11 cellular contexts compared by ENCODE assay signal in the genomic region with DNA sequence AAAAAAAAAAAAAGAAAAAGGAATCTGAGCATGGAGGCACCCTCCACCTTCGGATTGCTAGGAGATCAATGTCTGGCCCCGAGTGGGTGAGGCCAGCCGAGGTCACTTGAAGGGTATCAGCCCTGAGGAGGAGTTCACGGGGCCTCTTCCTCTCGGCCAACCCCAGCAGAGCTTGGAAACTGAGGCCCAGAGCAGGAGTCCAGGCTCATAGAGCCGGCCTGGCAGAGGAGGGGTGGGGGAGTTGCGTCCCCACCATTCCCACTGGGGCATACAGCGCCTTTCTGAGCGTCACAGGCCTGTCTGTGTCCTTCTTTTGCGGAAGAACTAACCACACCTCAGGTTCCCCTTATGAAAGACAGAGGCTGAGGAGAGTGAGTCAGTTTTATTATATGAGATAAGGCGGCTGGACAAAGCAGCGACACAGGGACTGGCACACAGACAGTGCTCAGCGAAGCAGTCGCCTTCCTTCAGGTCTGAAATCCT. TPM values are rescaled to one million over a fixed set of nuclear protein-coding genes. Genes with fewer than 3 reads are reported as not detected.
DNase-seq lines count a peak whose midpoint lies in the region; ATAC-seq and TF ChIP-seq lines count a peak whose summit lies in the region.
"Had no signal": no experiment of that assay in that cellular context is flagged by ENCODE, and none has a peak within 500 bp of the region (broad histone marks: within the 10 kb centered on the region; RNA-seq: fewer than 3 reads in every experiment).

No MANE protein-coding gene starts in this region.

- peak overlapping the region; percentile 99 for H3K27ac Mint-ChIP-seq in type B pancreatic cell
- no peak overlapping the region for H3K27ac Mint-ChIP-seq in activated CD4-positive, alpha-beta T cell treated with anti-CD3 and anti-CD28 coated beads, Interleukin-2, amount 10 ng/mL, durations not matched to agents 24 days and 14 days
- H3K27ac Mint-ChIP-seq: activated CD8-positive, alpha-beta T cell treated with anti-CD3 and anti-CD28 coated beads, Interleukin-2, amount 10 ng/mL, durations not matched to agents 7 days and 5 days had no signal

- peaks cover 30% of the 10 kb centered on the region for H3K4me1 Mint-ChIP-seq in type B pancreatic cell (ENCODE audit: unreplicated experiment)
- H3K4me1 Mint-ChIP-seq in activated CD4-positive, alpha-beta T cell treated with anti-CD3 and anti-CD28 coated beads, Interleukin-2, amount 10 ng/mL, durations not matched to agents 24 days and 14 days: peaks cover 6% of the 10 kb centered on the region

- no peaks in the 10 kb centered on the region for H3K9me3 Mint-ChIP-seq in type B pancreatic cell
- no peaks in the 10 kb centered on the region for H3K9me3 Mint-ChIP-seq in activated CD4-positive, alpha-beta T cell treated with anti-CD3 and anti-CD28 coated beads, Interleukin-2, amount 10 ng/mL, durations not matched to agents 24 days and 14 days

- no peaks in the 10 kb centered on the region for H3K27me3 Mint-ChIP-seq in type B pancreatic cell
- H3K27me3 Mint-ChIP-seq in activated CD4-positive, alpha-beta T cell treated with anti-CD3 and anti-CD28 coated beads, Interleukin-2, amount 10 ng/mL, durations not matched to agents 24 days and 14 days: peaks cover 22% of the 10 kb centered on the region

- peak; percentile 93 for DNase-seq in LoVo (ENCODE audit: low spot score)
- peak; percentile 80 for DNase-seq in amniotic epithelial cell (ENCODE audit: low read depth)
- peak; percentile 62 to 68 for DNase-seq in left colon
- DNase-seq in type B pancreatic cell (ENCODE audit: extremely low spot score, unreplicated experiment): no peak
- no peak for DNase-seq in NCI-H524 (lab: John Stamatoyannopoulos, UW)
- no peak for DNase-seq in NCI-H69 (lab: John Stamatoyannopoulos, UW)
- no peak for DNase-seq in activated CD4-positive, alpha-beta T cell treated with anti-CD3 and anti-CD28 coated beads, Interleukin-2, amount 10 ng/mL, durations not matched to agents 24 days and 14 days
- DNase-seq: activated CD8-positive, alpha-beta T cell treated with anti-CD3 and anti-CD28 coated beads, Interleukin-2, amount 10 ng/mL, durations not matched to agents 7 days and 5 days; effector CD4-positive, alpha-beta T cell; NCI-H146 had no signal

- H3K4me3 Mint-ChIP-seq in type B pancreatic cell: no peak overlapping the region
- H3K4me3 Mint-ChIP-seq in activated CD4-positive, alpha-beta T cell treated with anti-CD3 and anti-CD28 coated beads, Interleukin-2, amount 10 ng/mL, durations not matched to agents 24 days and 14 days: no peak overlapping the region
- H3K4me3 Mint-ChIP-seq: activated CD8-positive, alpha-beta T cell treated with anti-CD3 and anti-CD28 coated beads, Interleukin-2, amount 10 ng/mL, durations not matched to agents 7 days and 5 days had no signal

- intact Hi-C loops in left colon (cut with DNase I, micrococcal nuclease): no loop called here
- intact Hi-C loops in activated CD4-positive, alpha-beta T cell treated with anti-CD3 and anti-CD28 coated beads, Interleukin-2, amount 10 ng/mL, durations not matched to agents 24 days and 14 days (cut with micrococcal nuclease): no loop called here

- no peaks in the 10 kb centered on the region for H3K36me3 Mint-ChIP-seq in type B pancreatic cell
- H3K36me3 Mint-ChIP-seq in activated CD4-positive, alpha-beta T cell treated with anti-CD3 and anti-CD28 coated beads, Interleukin-2, amount 10 ng/mL, durations not matched to agents 24 days and 14 days (ENCODE audit: low read depth): no peaks in the 10 kb centered on the region

- TF ChIP-seq CTCF in type B pancreatic cell (conservative IDR thresholded peaks at IDR 0.05): no peak

- ATAC-seq in left colon (peak; percentile 80), HG03097 (IDR thresholded peaks at IDR 0.05; ENCODE audit: low FRiP score, unreplicated experiment) (no peak)
- ATAC-seq: activated CD8-positive, alpha-beta T cell treated with anti-CD3 and anti-CD28 coated beads, Interleukin-2, amount 10 ng/mL, durations not matched to agents 7 days and 5 days had no signal

RNA-seq across cellular contexts. Expression of a gene that starts 17.1 kb away (rescaled TPM):
- total RNA-seq in left colon (10 to 100 TPM; 44.3 to 48.1 TPM), type B pancreatic cell (ENCODE audit: low replicate concordance) (40.3 and 77.9 TPM in 2 replicates)
- total RNA-seq in activated CD4-positive, alpha-beta T cell treated with anti-CD3 and anti-CD28 coated beads, Interleukin-2, amount 10 ng/mL, durations not matched to agents 24 days and 14 days: not detected in 2 replicates
- total RNA-seq: activated CD8-positive, alpha-beta T cell treated with anti-CD3 and anti-CD28 coated beads, Interleukin-2, amount 10 ng/mL, durations not matched to agents 7 days and 5 days had no signal

RNA-seq across cellular contexts. Expression of a gene that starts 39.4 kb away (rescaled TPM):
- total RNA-seq in left colon (10 to 100 TPM in 1 of 2 donors, 1 to 10 TPM in 1; 8.0 to 10.6 TPM), type B pancreatic cell (ENCODE audit: low replicate concordance) (20.2 and 29.5 TPM in 2 replicates)
- 8.5 and 8.8 TPM in 2 replicates for total RNA-seq in activated CD4-positive, alpha-beta T cell treated with anti-CD3 and anti-CD28 coated beads, Interleukin-2, amount 10 ng/mL, durations not matched to agents 24 days and 14 days

Comparison
In these comparisons a context has a peak if more than half of its experiments do, and no peak if none do; other contexts are left out.
1. DNase-seq: peak in LoVo (single experiment), amniotic epithelial cell (single experiment) and left colon (2 of 2); none in type B pancreatic cell (single experiment), NCI-H524 (0 of 2), NCI-H69 (single experiment) and activated CD4-positive, alpha-beta T cell treated with anti-CD3 and anti-CD28 coated beads, Interleukin-2, amount 10 ng/mL, durations not matched to agents 24 days and 14 days (single experiment).
2. RNA of a gene that starts 17.1 kb away (total RNA-seq): 44.3 to 48.1 TPM in left colon and 40.3 to 77.9 TPM in type B pancreatic cell; not detected in activated CD4-positive, alpha-beta T cell treated with anti-CD3 and anti-CD28 coated beads, Interleukin-2, amount 10 ng/mL, durations not matched to agents 24 days and 14 days; every median in the first group is over 10 times any median in the second.